In genomic region chr4:521636-522330, GRCh38 we compare ENCODE assay signal across 19 cellular contexts. TPM values are rescaled to one million over a fixed set of nuclear protein-coding genes. Genes with fewer than 3 reads are reported as not detected.
DNase-seq lines count a peak whose midpoint lies in the region; TF ChIP-seq lines count a peak whose summit lies in the region.
"Had no signal": no experiment of that assay in that cellular context is flagged by ENCODE, and none has a peak within 500 bp of the region (broad histone marks: within the 10 kb centered on the region; RNA-seq: fewer than 3 reads in every experiment).

No MANE protein-coding gene starts in this region.

- POLR2A ChIA-PET in RWPE1 (lab: Yijun Ruan, JAX; ENCODE audit: low non-redundant PET), result no interaction called here

- CTCF ChIA-PET in RWPE1 (lab: Yijun Ruan, JAX), result no interaction called here

- no peak for TF ChIP-seq CTCF in RWPE1 (conservative IDR thresholded peaks at IDR 0.05; ENCODE audit: low read depth)

- intact Hi-C loops in posterior vena cava (cut with DNase I), result no loop called here

- H3K27ac ChIP-seq in RWPE1, result peak overlapping the region; percentile 97
- H3K27ac ChIP-seq: A549; BLaER1 treated with 17β-estradiol and CSF1 and Interleukin-3, amounts not matched to agents 10 nM and 100 nM; GM23248 had no signal

- no peak for DNase-seq in RWPE1 (ENCODE audit: low spot score)
- DNase-seq in islet precursor cell, result peak; percentile 40
- peak; percentile 70 for DNase-seq in posterior vena cava (ENCODE audit: low spot score)
- no peak for DNase-seq in activated naive CD4-positive, alpha-beta T cell (lab: John Stamatoyannopoulos, UW)
- DNase-seq in activated CD4-positive, alpha-beta T cell treated with anti-CD3 and anti-CD28 coated beads for 1 hour, result no peak
- DNase-seq in NCI-H1092 treated with DMSO at 0.1 percent for 48 hours (lab: John Stamatoyannopoulos, UW), result no peak
- DNase-seq: 8988T; ACHN; AML-193; BE2C; CD4-positive, alpha-beta T cell; CD8-positive, alpha-beta memory T cell; DMS 273 treated with DMSO at 0.1 percent for 48 hours; DND-41; GM23248; H7; HCEC 1CT had no signal

RNA-seq across cellular contexts. Expression of gene PIGG, which starts 22.8 kb away (rescaled TPM):
- total RNA-seq in posterior vena cava, result 10 to 100 TPM; 32.7 to 42.8 TPM

RNA-seq across cellular contexts. Expression of gene ZNF721, which starts 22.8 kb away (rescaled TPM):
- total RNA-seq in posterior vena cava, result 10 to 100 TPM; 17.4 to 20.4 TPM

RNA-seq across cellular contexts. Expression of gene TMEM271, which starts 54.3 kb away (rescaled TPM):
- not detected for total RNA-seq in posterior vena cava
- total RNA-seq: CD4-positive, alpha-beta T cell; CD8-positive, alpha-beta memory T cell; GM23248 had no signal

Comparison
In these comparisons a context has a peak if more than half of its experiments do, and no peak if none do; other contexts are left out.
1. DNase-seq: peak in islet precursor cell (single experiment) and posterior vena cava (single experiment); none in RWPE1 (single experiment), activated naive CD4-positive, alpha-beta T cell (0 of 4), activated CD4-positive, alpha-beta T cell treated with anti-CD3 and anti-CD28 coated beads for 1 hour (single experiment) and NCI-H1092 treated with DMSO at 0.1 percent for 48 hours (single experiment).